Comparison of ENCODE assay signal across 14 cellular contexts in the genomic region with DNA sequence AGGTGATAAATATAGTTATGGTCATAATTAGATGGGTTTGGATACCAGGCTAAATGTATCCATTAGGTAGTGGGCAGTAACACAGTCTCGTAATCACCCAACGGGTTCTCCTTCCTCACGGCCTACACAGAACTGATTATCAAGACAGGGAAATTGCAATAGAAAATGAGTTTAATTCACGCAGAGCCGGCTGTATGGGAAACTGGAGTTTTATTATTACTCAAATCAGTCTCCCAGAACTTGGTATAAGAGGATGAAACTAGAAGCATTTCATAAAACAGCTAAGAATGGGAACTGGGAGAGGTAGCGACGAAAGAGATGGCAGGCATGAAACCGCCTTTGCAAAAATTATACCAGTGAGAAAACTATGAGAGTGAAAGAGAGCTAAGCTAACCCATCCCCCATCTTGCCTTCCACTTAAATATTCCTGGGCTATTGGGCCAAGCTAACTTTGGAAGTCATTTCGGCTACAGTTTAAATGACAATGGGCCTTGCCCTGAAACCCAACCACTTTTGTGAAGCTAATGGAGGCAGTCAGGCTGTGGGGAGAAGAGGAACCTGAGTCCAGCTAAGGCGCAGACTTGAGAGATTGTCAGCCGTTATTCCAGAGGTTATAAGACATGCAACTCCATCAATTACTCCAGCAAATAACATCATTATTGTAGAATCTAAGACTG. TPM values are rescaled to one million over a fixed set of nuclear protein-coding genes. Genes with fewer than 3 reads are reported as not detected.
DNase-seq lines count a peak whose midpoint lies in the region; ATAC-seq and TF ChIP-seq lines count a peak whose summit lies in the region.
"Had no signal": no experiment of that assay in that cellular context is flagged by ENCODE, and none has a peak within 500 bp of the region (broad histone marks: within the 10 kb centered on the region; RNA-seq: fewer than 3 reads in every experiment).

No MANE protein-coding gene starts in this region.

- TF ChIP-seq CTCF in upper lobe of left lung (IDR thresholded peaks at IDR 0.05): no peak

- no peak overlapping the region for H3K4me3 ChIP-seq in upper lobe of left lung
- H3K4me3 ChIP-seq: ascending aorta, PC-9, skin epidermis had no signal

- DNase-seq in iPS-NIHi11 (ENCODE audit: low spot score) (peak; percentile 31), left ventricle myocardium superior (no peak), T-helper 9 cell (no peak), upper lobe of left lung (no peak), NCI-H146 treated with DMSO at 0.1 percent for 48 hours (lab: John Stamatoyannopoulos, UW; ENCODE audit: unreplicated experiment) (no peak)
- DNase-seq: CD4-positive, alpha-beta T cell; naive thymus-derived CD4-positive, alpha-beta T cell; NCI-H1092 treated with DMSO at 0.1 percent for 48 hours; PC-9 had no signal

- H3K27ac ChIP-seq in upper lobe of left lung: no peak overlapping the region
- H3K27ac ChIP-seq: ascending aorta, PC-9, skin epidermis had no signal

- 94% methylated on average over 11 of the region's 11 CpGs for WGBS in upper lobe of left lung, 2 donors

- peaks cover 0 to 23% (median 3%) of the 10 kb centered on the region in 4 donors for H3K36me3 ChIP-seq in upper lobe of left lung
- H3K36me3 ChIP-seq: ascending aorta had no signal

- ATAC-seq in GM18873 (IDR thresholded peaks at IDR 0.05; ENCODE audit: low FRiP score, unreplicated experiment): peak; percentile 44
- peak; percentile 48 for ATAC-seq in GM21737 (IDR thresholded peaks at IDR 0.05; ENCODE audit: unreplicated experiment)
- ATAC-seq in HG03175 (IDR thresholded peaks at IDR 0.05; ENCODE audit: unreplicated experiment): peak; percentile 52
- no peak for ATAC-seq in left ventricle myocardium superior
- ATAC-seq in upper lobe of left lung (ENCODE audit: low FRiP score in 2 of 2): no peak
- ATAC-seq: naive thymus-derived CD4-positive, alpha-beta T cell had no signal

- intact Hi-C loops in left ventricle myocardium superior (cut with micrococcal nuclease): no loop called here

- H3K4me1 ChIP-seq in upper lobe of left lung: peaks cover 0 to 4% (median 0%) of the 10 kb centered on the region in 4 donors

- no peak for TF ChIP-seq POLR2A in upper lobe of left lung (IDR thresholded peaks at IDR 0.05)

- no peaks in the 10 kb centered on the region for H3K9me3 ChIP-seq in upper lobe of left lung
- H3K9me3 ChIP-seq: ascending aorta had no signal

- no peak for TF ChIP-seq EP300 in upper lobe of left lung (IDR thresholded peaks at IDR 0.05)

- no peaks in the 10 kb centered on the region for H3K27me3 ChIP-seq in upper lobe of left lung
- H3K27me3 ChIP-seq: ascending aorta had no signal

RNA-seq across cellular contexts. Expression of a gene that starts 29.6 kb away (rescaled TPM):
- 20.3 TPM for total RNA-seq in left ventricle myocardium superior
- 100 to 1,000 TPM in 5 of 6 donors, 10 to 100 TPM in 1; 74.4 to 370 (median 247) TPM for total RNA-seq in upper lobe of left lung

Comparison
In these comparisons a context has a peak if more than half of its experiments do, and no peak if none do; other contexts are left out.
1. ATAC-seq: peak in GM18873 (single experiment), GM21737 (single experiment) and HG03175 (single experiment); none in left ventricle myocardium superior (single experiment) and upper lobe of left lung (0 of 2).